In the genomic region with DNA sequence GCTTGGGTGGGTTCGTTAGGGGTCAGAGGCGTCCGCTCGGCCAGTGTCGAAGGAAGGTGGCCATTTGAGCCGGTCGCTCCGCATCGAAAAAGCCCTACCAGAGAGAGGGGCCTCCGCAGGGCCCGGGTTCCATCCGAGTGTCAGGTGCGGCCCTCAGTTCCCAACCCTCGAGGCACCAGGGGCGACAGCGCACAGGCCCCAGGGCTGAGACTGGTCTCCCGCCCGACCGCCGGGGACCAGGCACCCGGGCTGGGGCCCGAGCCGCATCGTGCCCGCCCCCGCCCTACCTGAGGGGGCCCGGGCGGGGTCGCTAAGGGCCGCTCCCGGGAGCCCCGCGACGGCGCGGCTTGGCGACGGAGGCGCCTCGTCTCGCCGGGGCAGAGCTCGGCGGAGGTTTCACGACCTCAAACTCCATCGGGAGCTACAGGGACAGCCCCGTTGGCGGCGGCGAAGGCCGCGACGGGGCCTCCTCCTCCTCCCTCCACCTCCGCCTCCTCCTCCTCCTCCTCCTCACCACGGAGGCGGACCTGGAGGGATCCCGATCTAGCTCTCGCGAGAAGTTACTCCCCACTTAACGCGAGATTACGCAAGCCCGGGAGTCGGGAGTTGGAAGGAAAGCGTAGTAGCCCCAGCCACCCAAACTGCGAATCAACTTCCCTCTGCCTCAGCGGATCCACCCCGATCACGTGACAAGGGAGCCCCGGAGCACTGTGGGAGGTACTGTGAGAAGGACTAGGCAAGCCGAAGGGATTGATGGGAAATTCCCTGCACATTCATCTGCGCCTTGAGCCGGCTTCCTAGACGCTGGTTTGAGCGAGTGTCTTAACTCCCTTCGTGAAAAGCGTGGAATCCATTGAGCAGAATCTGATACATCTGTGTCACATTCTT, we compare ENCODE assay signal across 8 cellular contexts. TPM values are rescaled to one million over a fixed set of nuclear protein-coding genes. Genes with fewer than 3 reads are reported as not detected.
DNase-seq lines count a peak whose midpoint lies in the region; ATAC-seq, FAIRE-seq and TF ChIP-seq lines count a peak whose summit lies in the region.

A gene with protein sequence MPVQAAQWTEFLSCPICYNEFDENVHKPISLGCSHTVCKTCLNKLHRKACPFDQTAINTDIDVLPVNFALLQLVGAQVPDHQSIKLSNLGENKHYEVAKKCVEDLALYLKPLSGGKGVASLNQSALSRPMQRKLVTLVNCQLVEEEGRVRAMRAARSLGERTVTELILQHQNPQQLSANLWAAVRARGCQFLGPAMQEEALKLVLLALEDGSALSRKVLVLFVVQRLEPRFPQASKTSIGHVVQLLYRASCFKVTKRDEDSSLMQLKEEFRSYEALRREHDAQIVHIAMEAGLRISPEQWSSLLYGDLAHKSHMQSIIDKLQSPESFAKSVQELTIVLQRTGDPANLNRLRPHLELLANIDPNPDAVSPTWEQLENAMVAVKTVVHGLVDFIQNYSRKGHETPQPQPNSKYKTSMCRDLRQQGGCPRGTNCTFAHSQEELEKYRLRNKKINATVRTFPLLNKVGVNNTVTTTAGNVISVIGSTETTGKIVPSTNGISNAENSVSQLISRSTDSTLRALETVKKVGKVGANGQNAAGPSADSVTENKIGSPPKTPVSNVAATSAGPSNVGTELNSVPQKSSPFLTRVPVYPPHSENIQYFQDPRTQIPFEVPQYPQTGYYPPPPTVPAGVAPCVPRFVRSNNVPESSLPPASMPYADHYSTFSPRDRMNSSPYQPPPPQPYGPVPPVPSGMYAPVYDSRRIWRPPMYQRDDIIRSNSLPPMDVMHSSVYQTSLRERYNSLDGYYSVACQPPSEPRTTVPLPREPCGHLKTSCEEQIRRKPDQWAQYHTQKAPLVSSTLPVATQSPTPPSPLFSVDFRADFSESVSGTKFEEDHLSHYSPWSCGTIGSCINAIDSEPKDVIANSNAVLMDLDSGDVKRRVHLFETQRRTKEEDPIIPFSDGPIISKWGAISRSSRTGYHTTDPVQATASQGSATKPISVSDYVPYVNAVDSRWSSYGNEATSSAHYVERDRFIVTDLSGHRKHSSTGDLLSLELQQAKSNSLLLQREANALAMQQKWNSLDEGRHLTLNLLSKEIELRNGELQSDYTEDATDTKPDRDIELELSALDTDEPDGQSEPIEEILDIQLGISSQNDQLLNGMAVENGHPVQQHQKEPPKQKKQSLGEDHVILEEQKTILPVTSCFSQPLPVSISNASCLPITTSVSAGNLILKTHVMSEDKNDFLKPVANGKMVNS (minus strand): TSS at position 537 of the 888 bp plus-strand sequence. CDS start 7,850 bp downstream, outside the sequence.

- H3K36me3 Mint-ChIP-seq in WTC11 = peaks cover 3% of the 10 kb centered on the region

- no peaks in the 10 kb centered on the region for H3K9me3 ChIP-seq in small intestine (ENCODE audit: control insufficient read depth, low read depth)

- H3K36me3 ChIP-seq in small intestine (ENCODE audit: control insufficient read depth in 2 of 2, insufficient read depth in 2 of 2, low read length in 2 of 2) = no peaks in the 10 kb centered on the region

- H3K9me3 Mint-ChIP-seq in WTC11 = no peaks in the 10 kb centered on the region

- H3K27me3 ChIP-seq in small intestine (ENCODE audit: control insufficient read depth in 2 of 2, insufficient read depth in 2 of 2, low read length in 2 of 2) = no peaks in the 10 kb centered on the region

- WGBS in small intestine, 3 donors = 0% methylated on average over 49 to 77 of the region's 77 CpGs

- no peak for FAIRE-seq in small intestine (lab: Jason Lieb, UNC)

- peak; percentile 88 for ATAC-seq in GM18909 (IDR thresholded peaks at IDR 0.05; ENCODE audit: poor library complexity, unreplicated experiment)
- ATAC-seq in HG03175 (IDR thresholded peaks at IDR 0.05; ENCODE audit: unreplicated experiment) = peak; percentile 86
- ATAC-seq in WTC11 = peak; percentile 96

- peaks cover 14% of the 10 kb centered on the region for H3K4me1 Mint-ChIP-seq in WTC11

- peak within 1 kb of the TSS; percentile 100 for H3K27ac Mint-ChIP-seq in WTC11

- DNase-seq in AG08395 (ENCODE audit: low spot score) (peak; percentile 98), NCI-H226 (peak; percentile 100), WTC11 (ENCODE audit: low spot score) (peak; percentile 96), cardiac fibroblast (ENCODE audit: low read depth in 2 of 2) (peak; percentile 100), iPS-NIHi11 (ENCODE audit: low spot score) (peak; percentile 93), small intestine (peak; percentile 100)

- peak within 1 kb of the TSS; percentile 85 for H3K4me3 Mint-ChIP-seq in WTC11

- no peaks in the 10 kb centered on the region for H3K27me3 Mint-ChIP-seq in WTC11 (ENCODE audit: low read depth)

- TF ChIP-seq CTCF in WTC11 (IDR thresholded peaks at IDR 0.05) = no peak
- TF ChIP-seq CTCF in cardiac fibroblast (IDR thresholded peaks at IDR 0.05; ENCODE audit: low read depth, low read length) = no peak

- POLR2A ChIA-PET in WTC11 (lab: Charles Lee) = interaction anchor here (0.6 to 1.7 kb wide), 7 partner anchors 8 to 77 kb away, joined by 3 to 14 read pairs (median 5); a partner anchor contains a TSS

- peak within 1 kb of the TSS; percentile 96 to 97 for H3K27ac ChIP-seq in small intestine (ENCODE audit: low read depth in 1 of 2, low read length in 1 of 2)

- peaks cover 0 to 3% of the 10 kb centered on the region in 2 donors for H3K4me1 ChIP-seq in small intestine (ENCODE audit: control insufficient read depth in 2 of 2, insufficient read depth in 1 of 2, low read depth in 1 of 2, low read length in 1 of 2)

- CTCF ChIA-PET in WTC11 (lab: Charles Lee) = interaction anchor here (1.0 kb wide), 1 partner anchor 9 kb away, joined by 3 read pairs; no protein-coding TSS in a partner anchor

- peak within 1 kb of the TSS; percentile 77 to 83 for H3K4me3 ChIP-seq in cardiac fibroblast (replicated peaks in 1 of 2; ENCODE audit: low read depth in 2 of 2, low read length in 2 of 2)
- peak within 1 kb of the TSS; percentile 95 to 98 for H3K4me3 ChIP-seq in small intestine (ENCODE audit: low read depth in 1 of 2, low read length in 2 of 2)

TF ChIP-seq in WTC11, 78 proteins besides CTCF, POLR2A, EP300 and RAD21 (continues in another document):
- TF ChIP-seq, protein P1, sequence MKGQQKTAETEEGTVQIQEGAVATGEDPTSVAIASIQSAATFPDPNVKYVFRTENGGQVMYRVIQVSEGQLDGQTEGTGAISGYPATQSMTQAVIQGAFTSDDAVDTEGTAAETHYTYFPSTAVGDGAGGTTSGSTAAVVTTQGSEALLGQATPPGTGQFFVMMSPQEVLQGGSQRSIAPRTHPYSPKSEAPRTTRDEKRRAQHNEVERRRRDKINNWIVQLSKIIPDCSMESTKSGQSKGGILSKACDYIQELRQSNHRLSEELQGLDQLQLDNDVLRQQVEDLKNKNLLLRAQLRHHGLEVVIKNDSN (CRISPR knock-in tag; IDR thresholded peaks at IDR 0.05) = peak; percentile 96
- TF ChIP-seq SOX15 (CRISPR knock-in tag; IDR thresholded peaks at IDR 0.05) = 0 out of 2 replicates have a peak, but pooled peaks have one; percentile 20
- peak; percentile 79 for TF ChIP-seq ETV6 (CRISPR knock-in tag; IDR thresholded peaks at IDR 0.05)
- TF ChIP-seq OVOL2 (CRISPR knock-in tag; IDR thresholded peaks at IDR 0.05; ENCODE audit: borderline replicate concordance) = peak; percentile 95
- TF ChIP-seq, protein P2, sequence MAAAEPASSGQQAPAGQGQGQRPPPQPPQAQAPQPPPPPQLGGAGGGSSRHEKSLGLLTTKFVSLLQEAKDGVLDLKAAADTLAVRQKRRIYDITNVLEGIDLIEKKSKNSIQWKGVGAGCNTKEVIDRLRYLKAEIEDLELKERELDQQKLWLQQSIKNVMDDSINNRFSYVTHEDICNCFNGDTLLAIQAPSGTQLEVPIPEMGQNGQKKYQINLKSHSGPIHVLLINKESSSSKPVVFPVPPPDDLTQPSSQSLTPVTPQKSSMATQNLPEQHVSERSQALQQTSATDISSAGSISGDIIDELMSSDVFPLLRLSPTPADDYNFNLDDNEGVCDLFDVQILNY (CRISPR knock-in tag; IDR thresholded peaks at IDR 0.05) = no peak
- peak; percentile 89 for TF ChIP-seq ZNF263 (CRISPR knock-in tag; IDR thresholded peaks at IDR 0.05; ENCODE audit: low read depth)
- TF ChIP-seq, protein P3, sequence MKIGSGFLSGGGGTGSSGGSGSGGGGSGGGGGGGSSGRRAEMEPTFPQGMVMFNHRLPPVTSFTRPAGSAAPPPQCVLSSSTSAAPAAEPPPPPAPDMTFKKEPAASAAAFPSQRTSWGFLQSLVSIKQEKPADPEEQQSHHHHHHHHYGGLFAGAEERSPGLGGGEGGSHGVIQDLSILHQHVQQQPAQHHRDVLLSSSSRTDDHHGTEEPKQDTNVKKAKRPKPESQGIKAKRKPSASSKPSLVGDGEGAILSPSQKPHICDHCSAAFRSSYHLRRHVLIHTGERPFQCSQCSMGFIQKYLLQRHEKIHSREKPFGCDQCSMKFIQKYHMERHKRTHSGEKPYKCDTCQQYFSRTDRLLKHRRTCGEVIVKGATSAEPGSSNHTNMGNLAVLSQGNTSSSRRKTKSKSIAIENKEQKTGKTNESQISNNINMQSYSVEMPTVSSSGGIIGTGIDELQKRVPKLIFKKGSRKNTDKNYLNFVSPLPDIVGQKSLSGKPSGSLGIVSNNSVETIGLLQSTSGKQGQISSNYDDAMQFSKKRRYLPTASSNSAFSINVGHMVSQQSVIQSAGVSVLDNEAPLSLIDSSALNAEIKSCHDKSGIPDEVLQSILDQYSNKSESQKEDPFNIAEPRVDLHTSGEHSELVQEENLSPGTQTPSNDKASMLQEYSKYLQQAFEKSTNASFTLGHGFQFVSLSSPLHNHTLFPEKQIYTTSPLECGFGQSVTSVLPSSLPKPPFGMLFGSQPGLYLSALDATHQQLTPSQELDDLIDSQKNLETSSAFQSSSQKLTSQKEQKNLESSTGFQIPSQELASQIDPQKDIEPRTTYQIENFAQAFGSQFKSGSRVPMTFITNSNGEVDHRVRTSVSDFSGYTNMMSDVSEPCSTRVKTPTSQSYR (CRISPR knock-in tag; IDR thresholded peaks at IDR 0.05) = no peak
- TF ChIP-seq SP1 (CRISPR knock-in tag; conservative IDR thresholded peaks at IDR 0.05) = peak; percentile 54; the same call in 1 of the 2 replicates
- TF ChIP-seq, protein P4, sequence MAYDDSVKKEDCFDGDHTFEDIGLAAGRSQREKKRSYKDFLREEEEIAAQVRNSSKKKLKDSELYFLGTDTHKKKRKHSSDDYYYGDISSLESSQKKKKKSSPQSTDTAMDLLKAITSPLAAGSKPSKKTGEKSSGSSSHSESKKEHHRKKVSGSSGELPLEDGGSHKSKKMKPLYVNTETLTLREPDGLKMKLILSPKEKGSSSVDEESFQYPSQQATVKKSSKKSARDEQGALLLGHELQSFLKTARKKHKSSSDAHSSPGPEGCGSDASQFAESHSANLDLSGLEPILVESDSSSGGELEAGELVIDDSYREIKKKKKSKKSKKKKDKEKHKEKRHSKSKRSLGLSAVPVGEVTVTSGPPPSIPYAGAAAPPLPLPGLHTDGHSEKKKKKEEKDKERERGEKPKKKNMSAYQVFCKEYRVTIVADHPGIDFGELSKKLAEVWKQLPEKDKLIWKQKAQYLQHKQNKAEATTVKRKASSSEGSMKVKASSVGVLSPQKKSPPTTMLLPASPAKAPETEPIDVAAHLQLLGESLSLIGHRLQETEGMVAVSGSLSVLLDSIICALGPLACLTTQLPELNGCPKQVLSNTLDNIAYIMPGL (CRISPR knock-in tag; IDR thresholded peaks at IDR 0.05) = 0 out of 2 replicates have a peak, but pooled peaks have one; percentile 64
- no peak for TF ChIP-seq JAZF1 (CRISPR knock-in tag; IDR thresholded peaks at IDR 0.05)

RNA-seq across cellular contexts. Expression of the gene that starts here (rescaled TPM):
- 36.0 to 38.3 TPM (median 37.5 TPM) in 3 replicates for total RNA-seq in WTC11 (2021)
- 10 to 100 TPM in 2 of 3 donors, 1 to 10 TPM in 1; 8.6 to 11.9 (median 10.2) TPM for polyA plus RNA-seq in small intestine

Comparison
In these comparisons a context has a peak if more than half of its experiments do, and no peak if none do; other contexts are left out.
1. Peak in every context shown above with its lines: DNase-seq, ATAC-seq, H3K4me3 ChIP-seq and H3K27ac ChIP-seq.